ENCODE assay signal across 8 cellular contexts in genomic region chr19:48630289-48631036, GRCh38. TPM values are rescaled to one million over a fixed set of nuclear protein-coding genes. Genes with fewer than 3 reads are reported as not detected.
DNase-seq lines count a peak whose midpoint lies in the region; ATAC-seq and TF ChIP-seq lines count a peak whose summit lies in the region.

No MANE protein-coding gene starts in this region.

- no peak for TF ChIP-seq CTCF in coronary artery (IDR thresholded peaks at IDR 0.05)

- peak overlapping the region; percentile 85 to 86 for H3K27ac ChIP-seq in coronary artery
- H3K27ac ChIP-seq in temporal lobe (ENCODE audit: low read depth, low read length) = peak overlapping the region; percentile 65

- peak overlapping the region; percentile 12 for H3K4me3 ChIP-seq in coronary artery

- peak overlapping the region in 1 of 2 donors; percentile 38 for H3K27ac Mint-ChIP-seq in effector memory CD8-positive, alpha-beta T cell

- H3K4me3 Mint-ChIP-seq in effector memory CD8-positive, alpha-beta T cell = no peak overlapping the region

- ATAC-seq in HG02610 (IDR thresholded peaks at IDR 0.05; ENCODE audit: unreplicated experiment) = no peak
- no peak for ATAC-seq in effector memory CD8-positive, alpha-beta T cell (replicated peaks)

- H3K27me3 Mint-ChIP-seq in effector memory CD8-positive, alpha-beta T cell = no peaks in the 10 kb centered on the region

- peak; percentile 37 for DNase-seq in NCI-H1105 (lab: John Stamatoyannopoulos, UW)
- no peak for DNase-seq in coronary artery (ENCODE audit: low spot score)
- DNase-seq in lung microvascular endothelial cell (ENCODE audit: low read depth in 2 of 2) = peak; percentile 57 to 75
- no peak for DNase-seq in medulla oblongata (ENCODE audit: extremely low spot score)
- no peak for DNase-seq in NCI-H1436 (lab: John Stamatoyannopoulos, UW)
- no peak for DNase-seq in effector memory CD8-positive, alpha-beta T cell

- H3K9me3 Mint-ChIP-seq in effector memory CD8-positive, alpha-beta T cell = no peaks in the 10 kb centered on the region

- peaks cover 59% of the 10 kb centered on the region for H3K36me3 Mint-ChIP-seq in effector memory CD8-positive, alpha-beta T cell (ENCODE audit: insufficient read depth)

- H3K4me1 Mint-ChIP-seq in effector memory CD8-positive, alpha-beta T cell (ENCODE audit: low read depth in 2 of 2) = peaks cover 21 to 33% of the 10 kb centered on the region in 2 donors

RNA-seq across cellular contexts. Expression of gene DBP, which starts 6.7 kb away (rescaled TPM):
- total RNA-seq in lung microvascular endothelial cell = 0.87 and 3.4 TPM in 2 replicates
- total RNA-seq in temporal lobe = 3.0 TPM

RNA-seq across cellular contexts. Expression of gene SPHK2, which starts 11.2 kb away (rescaled TPM):
- total RNA-seq in lung microvascular endothelial cell (5.4 and 6.3 TPM in 2 replicates), temporal lobe (9.6 TPM)

RNA-seq across cellular contexts. Expression of gene RPL18, which starts 11.5 kb away (rescaled TPM):
- total RNA-seq in lung microvascular endothelial cell (2,223 and 2,324 TPM in 2 replicates), temporal lobe (903 TPM)

RNA-seq across cellular contexts. Expression of gene CA11, which starts 15.5 kb away (rescaled TPM):
- total RNA-seq in lung microvascular endothelial cell = 3.1 and 8.1 TPM in 2 replicates
- total RNA-seq in temporal lobe = 5.2 TPM

RNA-seq across cellular contexts. Expression of gene FAM83E, which starts 15.6 kb away (rescaled TPM):
- total RNA-seq in lung microvascular endothelial cell (0.40 and 0.65 TPM in 2 replicates), temporal lobe (not detected)

Comparison
In these comparisons a context has a peak if more than half of its experiments do, and no peak if none do; other contexts are left out.
1. DNase-seq: peak in NCI-H1105 (single experiment) and lung microvascular endothelial cell (2 of 2); none in coronary artery (single experiment), medulla oblongata (single experiment), NCI-H1436 (single experiment) and effector memory CD8-positive, alpha-beta T cell (0 of 3).